Comparison of ENCODE assay signal across 11 cellular contexts in genomic region chr1:1880617-1881312, GRCh38. TPM values are rescaled to one million over a fixed set of nuclear protein-coding genes. Genes with fewer than 3 reads are reported as not detected.
DNase-seq lines count a peak whose midpoint lies in the region; ATAC-seq and TF ChIP-seq lines count a peak whose summit lies in the region.
"Had no signal": no experiment of that assay in that cellular context is flagged by ENCODE, and none has a peak within 500 bp of the region (broad histone marks: within the 10 kb centered on the region; RNA-seq: fewer than 3 reads in every experiment).

No MANE protein-coding gene starts in this region.

- peak overlapping the region; percentile 33 for H2AK9ac ChIP-seq in IMR-90 (replicated peaks; ENCODE audit: low read depth, low read length, poor library complexity)

- no peak overlapping the region for H2BK120ac ChIP-seq in IMR-90 (ENCODE audit: low read depth, low read length)

- H3K18ac ChIP-seq in IMR-90 (ENCODE audit: low read depth, low read length), result no peak overlapping the region

- H3K36me3 ChIP-seq in IMR-90 (ENCODE audit: control insufficient read depth, insufficient read depth, low read length) (peaks cover 17% of the 10 kb centered on the region), adrenal gland (replicated peaks in 1 of 2) (peaks cover 0 to 4% of the 10 kb centered on the region in 2 donors)

- TF ChIP-seq CTCF in CD14-positive monocyte (IDR thresholded peaks at IDR 0.05) (no peak), IMR-90 (conservative IDR thresholded peaks at IDR 0.05; ENCODE audit: low read depth, low read length) (no peak), chondrocyte (IDR thresholded peaks at IDR 0.05) (no peak), adrenal gland (IDR thresholded peaks at IDR 0.05) (no peak)

- H3K9me3 Mint-ChIP-seq in CD14-positive monocyte (no peaks in the 10 kb centered on the region), chondrocyte (ENCODE audit: low read depth) (no peaks in the 10 kb centered on the region)
- no peaks in the 10 kb centered on the region for H3K9me3 Mint-ChIP-seq in naive thymus-derived CD8-positive, alpha-beta T cell

- H2BK5ac ChIP-seq in IMR-90 (ENCODE audit: low read depth, low read length, poor library complexity, severe bottlenecking), result no peak overlapping the region

- H3K9me3 ChIP-seq in IMR-90 (ENCODE audit: control insufficient read depth, insufficient read depth, low read length) (no peaks in the 10 kb centered on the region), adrenal gland (replicated peaks in 1 of 3) (no peaks in the 10 kb centered on the region)
- H3K9me3 ChIP-seq: left ventricle myocardium inferior had no signal

- no TSS peak for BruUV-seq in IMR-90 (replicated peaks; lab: Mats Ljungman, UMichigan)

- peaks cover 36% of the 10 kb centered on the region for H3K9me1 ChIP-seq in IMR-90 (ENCODE audit: insufficient read depth, low read length)

- TF ChIP-seq POLR2A in IMR-90 (IDR thresholded peaks at IDR 0.05; ENCODE audit: low read depth, low read length) (no peak), adrenal gland (IDR thresholded peaks at IDR 0.05) (no peak)

- H3K27me3 Mint-ChIP-seq in CD14-positive monocyte (ENCODE audit: low read depth in 3 of 3) (peaks cover 0 to 2% (median 0%) of the 10 kb centered on the region in 3 donors), chondrocyte (ENCODE audit: low read depth) (no peaks in the 10 kb centered on the region)
- no peaks in the 10 kb centered on the region for H3K27me3 Mint-ChIP-seq in naive thymus-derived CD8-positive, alpha-beta T cell

- H3K4me1 ChIP-seq in IMR-90 (ENCODE audit: control insufficient read depth, insufficient read depth, low read length) (peaks cover 13% of the 10 kb centered on the region), adrenal gland (replicated peaks in 1 of 2) (peaks cover 43 to 80% of the 10 kb centered on the region in 2 donors)

- H3K4me3 ChIP-seq in IMR-90 (ENCODE audit: insufficient read depth, low read depth, low read length) (no peak overlapping the region), adrenal gland (no peak overlapping the region)
- H3K4me3 ChIP-seq: left ventricle myocardium inferior had no signal

- no peak overlapping the region for H3K14ac ChIP-seq in IMR-90 (replicated peaks; ENCODE audit: low read depth, low read length)

- no peak overlapping the region for H3K4me3 Mint-ChIP-seq in CD14-positive monocyte
- H3K4me3 Mint-ChIP-seq in chondrocyte (ENCODE audit: unreplicated experiment), result no peak overlapping the region
- H3K4me3 Mint-ChIP-seq in naive thymus-derived CD8-positive, alpha-beta T cell, result peak overlapping the region in 9 of 10 donors; percentile 20 to 73 (median 52)

- POLR2A ChIA-PET in IMR-90 (lab: Charles Lee; ENCODE audit: unreplicated experiment), result no interaction called here
- POLR2A ChIA-PET in naive thymus-derived CD8-positive, alpha-beta T cell (lab: Charles Lee), result interaction anchor here (0.7 kb wide), 1 partner anchor 341 kb away, joined by 3 read pairs; no protein-coding TSS in a partner anchor

- WGBS in IMR-90 (ENCODE audit: extremely low coverage in 2 of 2, insufficient read length in 1 of 2), 2 experiments, result 88% methylated on average over 9 of the region's 13 CpGs; no CpG with 5 or more reads in 1 of the 2 experiments
- 42 to 62% (median 53%) methylated on average over 13 of the region's 13 CpGs for WGBS in adrenal gland, 4 donors

- ATAC-seq in IMR-90 (ENCODE audit: low read depth), result no peak
- ATAC-seq in naive thymus-derived CD8-positive, alpha-beta T cell, result no peak

- no peak overlapping the region for H3K4ac ChIP-seq in IMR-90 (ENCODE audit: low read depth, low read length)

- H3K36me3 Mint-ChIP-seq in CD14-positive monocyte (peaks cover 16 to 49% of the 10 kb centered on the region in 2 donors), chondrocyte (ENCODE audit: low read depth) (peaks cover 6% of the 10 kb centered on the region)
- H3K36me3 Mint-ChIP-seq in naive thymus-derived CD8-positive, alpha-beta T cell, result peaks cover 0 to 51% (median 9%) of the 10 kb centered on the region in 3 donors

- H3K9ac ChIP-seq in IMR-90 (ENCODE audit: low read depth, low read length), result no peak overlapping the region

- H3K27ac Mint-ChIP-seq in CD14-positive monocyte (peak overlapping the region in 6 of 7 donors; percentile 0 to 86 (median 58)), chondrocyte (ENCODE audit: unreplicated experiment) (peak overlapping the region; percentile 80)
- peak overlapping the region in 9 of 10 donors; percentile 0 to 91 (median 73) for H3K27ac Mint-ChIP-seq in naive thymus-derived CD8-positive, alpha-beta T cell

- H3K27ac ChIP-seq in IMR-90 (ENCODE audit: insufficient read depth, low read length), result no peak overlapping the region
- H3K27ac ChIP-seq in adrenal gland, result peak overlapping the region in 2 of 5 donors; percentile 16 to 34
- H3K27ac ChIP-seq: left ventricle myocardium inferior had no signal

- no peak overlapping the region for H2BK20ac ChIP-seq in IMR-90 (ENCODE audit: low read depth, low read length)

- CTCF ChIA-PET in IMR-90 (lab: Yijun Ruan, JAX), result no interaction called here

- TF ChIP-seq RAD21 in IMR-90 (IDR thresholded peaks at IDR 0.05; ENCODE audit: low read length), result no peak

- in situ Hi-C loops in IMR-90 (cut with MboI; ENCODE audit: low sequenced_read_pairs), result loop anchor here (10.0 kb wide), 1 partner anchor 86 kb away; no protein-coding TSS in a partner anchor

- no peak overlapping the region for H3K23ac ChIP-seq in IMR-90 (ENCODE audit: low read depth, low read length)

- no peak for DNase-seq in CD14-positive monocyte (ENCODE audit: low spot score)
- DNase-seq in IMR-90, result no peak
- DNase-seq in chondrocyte (ENCODE audit: low spot score), result no peak
- no peak for DNase-seq in naive thymus-derived CD8-positive, alpha-beta T cell
- no peak for DNase-seq in NCI-H2171 treated with DMSO at 0.1 percent for 48 hours (lab: John Stamatoyannopoulos, UW)
- no peak for DNase-seq in adrenal gland
- DNase-seq in head of caudate nucleus, result no peak
- DNase-seq in RPMI8226, result no peak
- DNase-seq: Karpas-422, left ventricle myocardium inferior, NCI-H1930 had no signal

- no peak overlapping the region for H3K4me2 ChIP-seq in IMR-90 (ENCODE audit: low read depth, low read length)

- no peak overlapping the region for H3K56ac ChIP-seq in IMR-90 (ENCODE audit: extremely low read depth, insufficient read depth, low read length)

- H4K5ac ChIP-seq in IMR-90 (ENCODE audit: low read depth, low read length), result no peak overlapping the region

- H2BK15ac ChIP-seq in IMR-90 (ENCODE audit: low read depth, low read length), result no peak overlapping the region

- H3K79me1 ChIP-seq in IMR-90 (ENCODE audit: low read depth in 1 of 2, low read length in 2 of 2), result peaks cover 0 to 37% of the 10 kb centered on the region in 2 experiments; a peak in 2 of 4 replicates

- peaks cover 100% of the 10 kb centered on the region for H4K20me1 ChIP-seq in IMR-90 (ENCODE audit: insufficient read depth, low read length)

- no peak overlapping the region for H4K91ac ChIP-seq in IMR-90 (ENCODE audit: insufficient read depth, low read depth, low read length)

- intact Hi-C loops in CD14-positive monocyte (cut with micrococcal nuclease), result no loop called here
- intact Hi-C loops in IMR-90 (cut with micrococcal nuclease), result loop anchor here (5.0 kb wide), 1 partner anchor 33 kb away; no protein-coding TSS in a partner anchor
- intact Hi-C loops in adrenal gland (cut with DNase I), result no loop called here
- intact Hi-C loops in head of caudate nucleus (cut with DNase I), result no loop called here

- H3K4me1 Mint-ChIP-seq in CD14-positive monocyte, result peaks cover 62% of the 10 kb centered on the region
- H3K4me1 Mint-ChIP-seq in chondrocyte (ENCODE audit: low read depth), result peaks cover 73% of the 10 kb centered on the region
- peaks cover 41 to 86% (median 73%) of the 10 kb centered on the region in 4 donors for H3K4me1 Mint-ChIP-seq in naive thymus-derived CD8-positive, alpha-beta T cell

- H3K27me3 ChIP-seq in IMR-90 (ENCODE audit: control insufficient read depth, insufficient read depth, low read length) (no peaks in the 10 kb centered on the region), adrenal gland (no peaks in the 10 kb centered on the region)

- H4K8ac ChIP-seq in IMR-90 (ENCODE audit: low read depth in 2 of 2, low read length in 2 of 2), result no peak overlapping the region

- dilution Hi-C loops in IMR-90 (cut with HindIII; ENCODE audit: low sequenced_read_pairs, unreplicated experiment), result loop anchor here (10.0 kb wide), 1 partner anchor 56 kb away; no protein-coding TSS in a partner anchor

- no peak overlapping the region for H2AFZ ChIP-seq in IMR-90 (replicated peaks; ENCODE audit: low read length, poor library complexity)

- H2AK5ac ChIP-seq in IMR-90 (ENCODE audit: low read depth, low read length), result no peak overlapping the region

RNA-seq across cellular contexts. Expression of gene GNB1, which starts 10.1 kb away (rescaled TPM):
- polyA plus RNA-seq in CD14-positive monocyte, result 100 to 1,000 TPM in 1 of 2 donors, 10 to 100 TPM in 1; 41.9 to 111 TPM
- 73.5 and 74.7 TPM in 2 replicates for total RNA-seq in IMR-90 (2012; rRNA removed)
- 366 and 371 TPM in 2 replicates for polyA plus RNA-seq in IMR-90 (2012; rRNA removed)
- 219 and 373 TPM in 2 replicates for polyA plus RNA-seq in IMR-90 (2012; cell fraction: cytosol; rRNA removed)
- 315 and 343 TPM in 2 replicates for polyA plus RNA-seq in IMR-90 (2012; cell fraction: nucleus; rRNA removed; ENCODE audit: low replicate concordance)
- 419 to 543 TPM (median 538 TPM) in 3 replicates for total RNA-seq in chondrocyte
- total RNA-seq in naive thymus-derived CD8-positive, alpha-beta T cell, result 100 to 1,000 TPM; 231 to 232 TPM
- polyA plus RNA-seq in naive thymus-derived CD8-positive, alpha-beta T cell, result 100 to 1,000 TPM in 2 of 3 donors, 10 to 100 TPM in 1; 45.9 to 107 (median 105) TPM
- 100 to 1,000 TPM; 108 to 331 (median 232) TPM for total RNA-seq in adrenal gland
- polyA plus RNA-seq in adrenal gland, result 100 to 1,000 TPM in 1 of 3 donors, 10 to 100 TPM in 2; 81.7 to 482 (median 84.8) TPM

RNA-seq across cellular contexts. Expression of gene CALML6, which starts 34.3 kb away (rescaled TPM):
- polyA plus RNA-seq in CD14-positive monocyte (not detected), IMR-90 (2012; rRNA removed) (0.52 and 0.91 TPM in 2 replicates), adrenal gland (1 to 10 TPM in 2 of 3 donors, not detected in 1; 3.2 to 4.7 TPM)
- total RNA-seq in IMR-90 (2012; rRNA removed) (not detected in 2 replicates), chondrocyte (2.1 to 2.3 TPM (median 2.1 TPM) in 3 replicates), adrenal gland (under 1 TPM in 3 of 8 donors, not detected in 5; 0.35 to 0.61 (median 0.36) TPM)
- polyA plus RNA-seq in IMR-90 (2012; cell fraction: cytosol; rRNA removed), result not detected in 2 replicates
- 10.0 and 15.0 TPM in 2 replicates for polyA plus RNA-seq in IMR-90 (2012; cell fraction: nucleus; rRNA removed; ENCODE audit: low replicate concordance)
- 1 to 10 TPM; 1.4 to 1.6 TPM for total RNA-seq in naive thymus-derived CD8-positive, alpha-beta T cell
- not detected for polyA plus RNA-seq in naive thymus-derived CD8-positive, alpha-beta T cell
- total RNA-seq: left ventricle myocardium inferior had no signal

RNA-seq across cellular contexts. Expression of gene TMEM52, which starts 38.3 kb away (rescaled TPM):
- polyA plus RNA-seq in CD14-positive monocyte, result not detected
- total RNA-seq in IMR-90 (2012; rRNA removed), result 0.28 and 0.54 TPM in 2 replicates
- 1.3 and 1.9 TPM in 2 replicates for polyA plus RNA-seq in IMR-90 (2012; rRNA removed)
- polyA plus RNA-seq in IMR-90 (2012; cell fraction: cytosol; rRNA removed), result 1.8 and 2.1 TPM in 2 replicates
- polyA plus RNA-seq in IMR-90 (2012; cell fraction: nucleus; rRNA removed; ENCODE audit: low replicate concordance), result 2.5 and 5.0 TPM in 2 replicates
- 0.67 to 0.90 TPM (median 0.68 TPM) in 3 replicates for total RNA-seq in chondrocyte
- total RNA-seq in naive thymus-derived CD8-positive, alpha-beta T cell, result 1 to 10 TPM in 1 of 2 experiments, not detected in 1; 1.0 TPM
- under 1 TPM in 2 of 3 donors, not detected in 1; 0.20 to 0.53 TPM for polyA plus RNA-seq in naive thymus-derived CD8-positive, alpha-beta T cell
- total RNA-seq in adrenal gland, result 10 to 100 TPM; 35.0 to 95.4 (median 68.5) TPM
- 10 to 100 TPM; 20.9 to 94.0 (median 64.7) TPM for polyA plus RNA-seq in adrenal gland

Comparison
In these comparisons a context has a peak if more than half of its experiments do, and no peak if none do; other contexts are left out.
1. H3K4me3 Mint-ChIP-seq: peak in naive thymus-derived CD8-positive, alpha-beta T cell (9 of 10); none in CD14-positive monocyte (0 of 2) and chondrocyte (single experiment).
2. RNA of gene TMEM52, which starts 38.3 kb away (total RNA-seq): 35.0 to 95.4 TPM in adrenal gland; 1.0 TPM in naive thymus-derived CD8-positive, alpha-beta T cell, 0.67 to 0.90 TPM in chondrocyte and 0.28 to 0.54 TPM in IMR-90; every median in the first group is over 10 times any median in the second.
3. Peak in every context shown above with its lines, with median percentiles within 50 percentile points of each other: H3K27ac Mint-ChIP-seq.